Comparison of ENCODE assay signal across 22 cellular contexts in genomic region chr19:56138069-56138468, GRCh38. TPM values are rescaled to one million over a fixed set of nuclear protein-coding genes. Genes with fewer than 3 reads are reported as not detected.
A peak's percentile ranks its signal among the peaks of the same experiment; 100 is the strongest.
DNase-seq lines count a peak whose midpoint lies in the region; ATAC-seq and TF ChIP-seq lines count a peak whose summit lies in the region.
"Had no signal": no experiment of that assay in that cellular context is flagged by ENCODE, and none has a peak within 500 bp of the region (broad histone marks: within the 10 kb centered on the region; RNA-seq: fewer than 3 reads in every experiment).

No MANE protein-coding gene starts in this region.

- no peaks in the 10 kb centered on the region for H3K27me3 Mint-ChIP-seq in activated B cell treated with CpG ODN at 0.5 μM for 24 hours
- H3K27me3 Mint-ChIP-seq: activated CD4-positive, alpha-beta memory T cell treated with anti-CD3 and anti-CD28 coated beads for 36 hours; memory B cell; naive thymus-derived CD8-positive, alpha-beta T cell had no signal

- ATAC-seq in activated B cell treated with CpG ODN at 0.5 μM for 24 hours (ENCODE audit: low read depth): no peak
- no peak for ATAC-seq in HG02981 (IDR thresholded peaks at IDR 0.05; ENCODE audit: unreplicated experiment)
- no peak for ATAC-seq in GM21367 (IDR thresholded peaks at IDR 0.05; ENCODE audit: unreplicated experiment)
- ATAC-seq: naive thymus-derived CD8-positive, alpha-beta T cell had no signal

- H3K27me3 ChIP-seq in prostate gland (replicated peaks; ENCODE audit: insufficient read depth): no peaks in the 10 kb centered on the region

- TF ChIP-seq POLR2A in prostate gland (IDR thresholded peaks at IDR 0.05): no peak

- peaks cover 7% of the 10 kb centered on the region for H3K36me3 Mint-ChIP-seq in activated B cell treated with CpG ODN at 0.5 μM for 24 hours (ENCODE audit: low read depth)
- H3K36me3 Mint-ChIP-seq: activated CD4-positive, alpha-beta memory T cell treated with anti-CD3 and anti-CD28 coated beads for 36 hours; memory B cell; naive thymus-derived CD8-positive, alpha-beta T cell had no signal

- H3K4me3 Mint-ChIP-seq in activated B cell treated with CpG ODN at 0.5 μM for 24 hours: no peak overlapping the region
- H3K4me3 Mint-ChIP-seq: activated CD4-positive, alpha-beta memory T cell treated with anti-CD3 and anti-CD28 coated beads for 36 hours had no signal

- 63% methylated on average over 3 of the region's 3 CpGs for WGBS in prostate gland

- H3K27ac ChIP-seq in C4-2B: peak overlapping the region; percentile 93
- peak overlapping the region; percentile 57 to 58 for H3K27ac ChIP-seq in prostate gland
- H3K27ac ChIP-seq: coronary artery, skin epidermis had no signal

- TF ChIP-seq CTCF in C4-2B (conservative IDR thresholded peaks at IDR 0.05) (no peak), activated B cell treated with CpG ODN at 0.5 μM for 24 hours (IDR thresholded peaks at IDR 0.05) (no peak), fibroblast of villous mesenchyme (IDR thresholded peaks at IDR 0.05; ENCODE audit: insufficient read depth, low read depth, low read length) (no peak), prostate gland (IDR thresholded peaks at IDR 0.05) (no peak)

- H3K27ac Mint-ChIP-seq in activated B cell treated with CpG ODN at 0.5 μM for 24 hours: peak overlapping the region; percentile 53
- H3K27ac Mint-ChIP-seq: activated CD4-positive, alpha-beta memory T cell treated with anti-CD3 and anti-CD28 coated beads for 36 hours; memory B cell had no signal

- CTCF ChIA-PET in activated B cell treated with CpG ODN at 0.5 μM for 24 hours (lab: Charles Lee): no interaction called here

- H3K9me3 Mint-ChIP-seq in activated B cell treated with CpG ODN at 0.5 μM for 24 hours: no peaks in the 10 kb centered on the region
- H3K9me3 Mint-ChIP-seq: activated CD4-positive, alpha-beta memory T cell treated with anti-CD3 and anti-CD28 coated beads for 36 hours; CD8-positive, alpha-beta memory T cell; memory B cell; naive thymus-derived CD8-positive, alpha-beta T cell had no signal

- H3K9me3 ChIP-seq in prostate gland: no peaks in the 10 kb centered on the region

- no peaks in the 10 kb centered on the region for H3K36me3 ChIP-seq in prostate gland

- H3K4me1 ChIP-seq in prostate gland (replicated peaks): peaks cover 17% of the 10 kb centered on the region

- DNase-seq in activated B cell treated with CpG ODN at 0.5 μM for 24 hours: no peak
- DNase-seq in fibroblast of villous mesenchyme (ENCODE audit: low read depth): peak; percentile 62
- DNase-seq in prostate gland (ENCODE audit: low spot score): no peak
- no peak for DNase-seq in NCI-H2196 treated with DMSO at 0.1 percent for 48 hours (lab: John Stamatoyannopoulos, UW; ENCODE audit: unreplicated experiment)
- no peak for DNase-seq in NCI-H1092 treated with DMSO at 0.1 percent for 48 hours (lab: John Stamatoyannopoulos, UW)
- DNase-seq: activated CD4-positive, alpha-beta memory T cell treated with anti-CD3 and anti-CD28 coated beads for 36 hours; activated naive CD4-positive, alpha-beta T cell treated with anti-CD3 and anti-CD28 coated beads, Interleukin-2, amount 50 U/mL, for 16 hours; activated T-cell treated with anti-CD3 and anti-CD28 coated beads, Interleukin-2, amount 50 U/mL, for 1 hour; CD8-positive, alpha-beta memory T cell; DMS79; foreskin fibroblast; naive thymus-derived CD8-positive, alpha-beta T cell; NCI-H526 treated with DMSO at 0.1 percent for 48 hours; Right ventricle myocardium superior; stimulated activated CD4-positive, alpha-beta T cell treated with anti-CD3 and anti-CD28 coated beads, Interleukin-4, amount 100 ng/mL, for 24 hours had no signal

- peaks cover 30% of the 10 kb centered on the region for H3K4me1 Mint-ChIP-seq in activated B cell treated with CpG ODN at 0.5 μM for 24 hours

- H3K4me3 ChIP-seq in fibroblast of villous mesenchyme (ENCODE audit: low read depth, low read length) (no peak overlapping the region), prostate gland (no peak overlapping the region)
- H3K4me3 ChIP-seq: coronary artery, skin epidermis had no signal

- intact Hi-C loops in activated B cell treated with CpG ODN at 0.5 μM for 24 hours (cut with micrococcal nuclease): no loop called here
- intact Hi-C loops in prostate gland (cut with DNase I): no loop called here

- POLR2A ChIA-PET in activated B cell treated with CpG ODN at 0.5 μM for 24 hours (lab: Charles Lee): interaction anchor here (1.0 to 1.1 kb wide), 2 partner anchors 9 to 26 kb away, joined by 3 to 5 read pairs; no protein-coding TSS in a partner anchor

RNA-seq across cellular contexts. Expression of gene ZNF444, which starts 3.0 kb away (rescaled TPM):
- total RNA-seq in activated B cell treated with CpG ODN at 0.5 μM for 24 hours (28.1 and 32.1 TPM in 2 replicates), fibroblast of villous mesenchyme (14.2 and 16.4 TPM in 2 replicates), prostate gland (100 to 1,000 TPM in 1 of 2 donors, 10 to 100 TPM in 1; 62.0 to 105 TPM)

RNA-seq across cellular contexts. Expression of gene ZNF787, which starts 17.0 kb away (rescaled TPM):
- 40.8 and 42.3 TPM in 2 replicates for total RNA-seq in activated B cell treated with CpG ODN at 0.5 μM for 24 hours
- 25.0 and 33.2 TPM in 2 replicates for total RNA-seq in fibroblast of villous mesenchyme
- 10 to 100 TPM; 28.2 to 47.5 TPM for total RNA-seq in prostate gland

RNA-seq across cellular contexts. Expression of gene GALP, which starts 37.7 kb away (rescaled TPM):
- total RNA-seq in activated B cell treated with CpG ODN at 0.5 μM for 24 hours: not detected in 2 replicates
- not detected in 2 replicates for total RNA-seq in fibroblast of villous mesenchyme
- total RNA-seq in prostate gland: not detected
- total RNA-seq: activated CD4-positive, alpha-beta memory T cell treated with anti-CD3 and anti-CD28 coated beads for 36 hours; CD8-positive, alpha-beta memory T cell; naive thymus-derived CD8-positive, alpha-beta T cell; posterior vena cava; Right ventricle myocardium superior had no signal

RNA-seq across cellular contexts. Expression of gene ZSCAN5B, which starts 59.5 kb away (rescaled TPM):
- total RNA-seq in activated B cell treated with CpG ODN at 0.5 μM for 24 hours (not detected in 2 replicates), fibroblast of villous mesenchyme (not detected in 2 replicates), prostate gland (1 to 10 TPM in 1 of 2 donors, not detected in 1; 1.9 TPM)
- total RNA-seq: activated CD4-positive, alpha-beta memory T cell treated with anti-CD3 and anti-CD28 coated beads for 36 hours; CD8-positive, alpha-beta memory T cell; naive thymus-derived CD8-positive, alpha-beta T cell; posterior vena cava; Right ventricle myocardium superior had no signal
